ENCODE assay signal across 9 cellular contexts in the genomic region with DNA sequence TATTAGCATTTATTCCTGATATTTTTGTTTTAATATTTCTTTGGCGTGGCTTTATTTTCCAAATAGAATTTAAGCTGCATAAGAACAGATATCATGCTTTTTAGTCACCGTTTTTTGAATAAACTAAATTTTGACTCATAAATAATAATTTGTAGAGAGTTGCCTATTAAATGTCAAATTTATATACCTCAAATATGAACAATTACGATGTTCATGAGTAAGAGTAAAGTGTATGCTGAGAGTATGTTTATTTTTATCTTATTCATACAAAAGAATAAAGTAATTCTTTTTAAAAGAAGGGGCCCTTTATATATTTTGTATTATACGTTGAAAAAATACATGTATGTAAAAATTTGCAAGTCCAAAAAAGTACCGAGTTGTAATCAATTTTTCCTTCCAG.
"Had no signal": no experiment of that assay in that cellular context is flagged by ENCODE, and none has a peak within 500 bp of the region (broad histone marks: within the 10 kb centered on the region; RNA-seq: fewer than 3 reads in every experiment).

No MANE protein-coding gene starts in this region.

- H3K27ac ChIP-seq: GM23248, HL-60 had no signal

- H3K36me3 ChIP-seq: HAP-1 had no signal

- H3K27ac Mint-ChIP-seq: HFFc6, IgD-negative memory B cell had no signal

- H2AFZ ChIP-seq: GM23248 had no signal

- DNase-seq: GM23248, GOT3, H7, HFFc6 had no signal

- H3K4me1 ChIP-seq: HAP-1 had no signal

- H3K4me3 Mint-ChIP-seq: HFFc6, IgD-negative memory B cell had no signal

- H3K36me3 Mint-ChIP-seq: IgD-negative memory B cell had no signal

- H3K9me3 Mint-ChIP-seq: HFFc6 had no signal

- H3K4me1 Mint-ChIP-seq: IgD-negative memory B cell had no signal

- H3K9me3 ChIP-seq: HAP-1 had no signal

- FAIRE-seq: HepG2 had no signal

- H3K4me3 ChIP-seq: GM23248, HAP-1 had no signal

- ATAC-seq: HCT116, HepG2 had no signal
